In the genomic region with DNA sequence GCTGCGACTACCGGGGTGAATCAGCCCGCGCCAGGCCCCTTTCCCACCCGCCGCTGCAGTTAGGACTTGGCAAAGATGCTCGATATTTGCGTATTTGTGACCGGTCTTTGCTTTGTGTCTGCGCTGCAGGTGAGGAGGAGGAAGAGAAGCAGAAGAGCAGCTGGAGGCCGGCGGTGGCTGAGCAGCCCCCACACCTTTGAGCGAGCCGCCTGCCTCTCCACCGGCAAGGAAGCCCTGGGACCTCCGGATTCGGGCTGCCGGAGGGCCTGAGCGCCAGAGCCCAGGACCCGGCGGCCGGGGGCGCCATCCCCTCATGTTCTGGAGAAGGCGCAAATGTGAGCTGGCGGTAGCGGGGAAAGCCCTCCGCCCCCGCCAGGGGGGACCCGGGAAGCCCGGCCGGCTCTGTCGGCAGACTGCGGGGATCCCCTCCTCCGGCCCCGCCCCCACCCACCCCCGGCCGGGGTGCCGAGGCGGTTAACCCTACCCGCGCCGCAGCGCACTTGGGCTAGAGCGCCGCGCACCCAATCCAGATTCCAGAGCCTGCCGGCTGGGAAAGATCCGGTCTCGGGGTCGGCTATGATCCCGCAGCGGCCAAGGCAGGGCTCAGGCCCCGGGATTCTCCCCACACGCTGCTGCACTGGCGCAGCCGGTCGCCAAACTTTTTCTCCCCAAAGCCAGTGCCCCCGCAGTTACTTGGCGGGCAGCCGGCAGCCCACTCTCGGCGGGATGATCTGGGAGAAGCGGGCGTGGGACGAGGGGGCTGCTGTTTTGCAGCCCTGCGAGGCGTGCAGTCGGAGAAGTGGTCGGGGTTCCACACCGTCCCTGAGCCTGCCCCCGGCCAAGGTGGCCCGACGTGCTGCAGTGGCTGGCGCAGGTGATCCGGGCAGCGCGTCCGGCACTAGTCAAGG, we compare ENCODE assay signal across 8 cellular contexts. TPM values are rescaled to one million over a fixed set of nuclear protein-coding genes. Genes with fewer than 3 reads are reported as not detected.
A peak's percentile ranks its signal among the peaks of the same experiment; 100 is the strongest.
DNase-seq lines count a peak whose midpoint lies in the region; ATAC-seq and TF ChIP-seq lines count a peak whose summit lies in the region.

No MANE protein-coding gene starts in this region.

- under 1% methylated on average over 57 of the region's 78 CpGs for WGBS in smooth muscle cell (ENCODE audit: low lambda C conversion rate)

- H4K20me1 ChIP-seq in smooth muscle cell (ENCODE audit: low read depth): no peaks in the 10 kb centered on the region

- peak; percentile 63 for ATAC-seq in GM18868 (IDR thresholded peaks at IDR 0.05; ENCODE audit: unreplicated experiment)

- H3K4me1 ChIP-seq in HUES6 (ENCODE audit: control insufficient read depth, insufficient read depth, low read length) (peaks cover 12% of the 10 kb centered on the region), adipocyte (ENCODE audit: control insufficient read depth, insufficient read depth, low read length) (peaks cover 8% of the 10 kb centered on the region), iPS-15b (ENCODE audit: control insufficient read depth, insufficient read depth, low read length) (peaks cover 13% of the 10 kb centered on the region), smooth muscle cell (ENCODE audit: low read depth) (peaks cover 8% of the 10 kb centered on the region)

- H2AFZ ChIP-seq in smooth muscle cell (ENCODE audit: low read depth): peak overlapping the region; percentile 65

- H3K9ac ChIP-seq in HUES6 (ENCODE audit: low read length): peak overlapping the region; percentile 86
- H3K9ac ChIP-seq in adipocyte (ENCODE audit: low read length): no peak overlapping the region
- peak overlapping the region; percentile 77 for H3K9ac ChIP-seq in iPS-15b (ENCODE audit: low read depth, low read length)
- no peak overlapping the region for H3K9ac ChIP-seq in smooth muscle cell (ENCODE audit: low read depth)

- H3K4me2 ChIP-seq in smooth muscle cell: peak overlapping the region; percentile 96

- peaks cover 26% of the 10 kb centered on the region for H3K27me3 ChIP-seq in HUES6 (ENCODE audit: control insufficient read depth, insufficient read depth, low read length)
- H3K27me3 ChIP-seq in adipocyte (replicated peaks; ENCODE audit: control insufficient read depth, insufficient read depth, low read length): peaks cover 53% of the 10 kb centered on the region
- H3K27me3 ChIP-seq in iPS-15b (ENCODE audit: control insufficient read depth, insufficient read depth, low read length): no peaks in the 10 kb centered on the region
- peaks cover 69% of the 10 kb centered on the region for H3K27me3 ChIP-seq in smooth muscle cell (ENCODE audit: low read depth)

- H3K9me3 ChIP-seq in HUES6 (ENCODE audit: control insufficient read depth, insufficient read depth, low read depth, low read length): no peaks in the 10 kb centered on the region
- H3K9me3 ChIP-seq in adipocyte (ENCODE audit: control insufficient read depth, low read length): no peaks in the 10 kb centered on the region
- no peaks in the 10 kb centered on the region for H3K9me3 ChIP-seq in iPS-15b (ENCODE audit: control insufficient read depth, insufficient read depth, low read length)
- H3K9me3 ChIP-seq in smooth muscle cell (replicated peaks; ENCODE audit: low read depth): no peaks in the 10 kb centered on the region

- H3K4me3 ChIP-seq in HUES6 (ENCODE audit: low read depth, low read length) (peak overlapping the region; percentile 96), adipocyte (ENCODE audit: low read length) (peak overlapping the region; percentile 65), iPS-15b (ENCODE audit: low read depth, low read length) (peak overlapping the region; percentile 88), smooth muscle cell (peak overlapping the region; percentile 63)

- no peaks in the 10 kb centered on the region; the same call in 1 of the 2 replicates for H3K36me3 ChIP-seq in HUES6 (ENCODE audit: control insufficient read depth, insufficient read depth, low read length)
- no peaks in the 10 kb centered on the region for H3K36me3 ChIP-seq in adipocyte (ENCODE audit: control insufficient read depth, insufficient read depth, low read length, severe bottlenecking)
- no peaks in the 10 kb centered on the region for H3K36me3 ChIP-seq in iPS-15b (ENCODE audit: control insufficient read depth, insufficient read depth, low read length)
- H3K36me3 ChIP-seq in smooth muscle cell (ENCODE audit: low read depth): no peaks in the 10 kb centered on the region

- no peaks in the 10 kb centered on the region for H3F3A ChIP-seq in smooth muscle cell (ENCODE audit: low read depth)

- no peaks in the 10 kb centered on the region for H3K79me2 ChIP-seq in smooth muscle cell (ENCODE audit: low read depth)

- peak overlapping the region; percentile 85 for H3K27ac ChIP-seq in HUES6 (ENCODE audit: low read depth, low read length)
- no peak overlapping the region for H3K27ac ChIP-seq in smooth muscle cell (ENCODE audit: low read depth)

- peak; percentile 35 for TF ChIP-seq CTCF in smooth muscle cell (IDR thresholded peaks at IDR 0.05; ENCODE audit: borderline replicate concordance, insufficient read depth, poor library complexity, severe bottlenecking)

- DNase-seq in ACHN (peak; percentile 19), adipocyte (ENCODE audit: low read depth) (peak; percentile 51), smooth muscle cell (lab: John Stamatoyannopoulos, UW; ENCODE audit: unreplicated experiment) (no peak)
- no peak for DNase-seq in activated naive CD4-positive, alpha-beta T cell (lab: John Stamatoyannopoulos, UW)
- no peak for DNase-seq in activated CD4-positive, alpha-beta T cell treated with anti-CD3 and anti-CD28 coated beads, Interleukin-2, amount 50 U/mL, for 4 hours

- in situ Hi-C loops in ACHN (cut with HindIII; ENCODE audit: low pct_ligation_motif_present, low pct_unique_long_range_greater_than_20kb, low sequenced_read_pairs): no loop called here

RNA-seq across cellular contexts. Expression of gene KCNN2, which starts 0.8 kb away (rescaled TPM):
- 3.2 and 4.3 TPM in 2 replicates for total RNA-seq in smooth muscle cell
- 3.8 and 8.0 TPM in 2 replicates for polyA plus RNA-seq in smooth muscle cell

Comparison
In these comparisons a context has a peak if more than half of its experiments do, and no peak if none do; other contexts are left out.
1. DNase-seq: peak in ACHN (single experiment) and adipocyte (single experiment); none in smooth muscle cell (single experiment), activated naive CD4-positive, alpha-beta T cell (0 of 4) and activated CD4-positive, alpha-beta T cell treated with anti-CD3 and anti-CD28 coated beads, Interleukin-2, amount 50 U/mL, for 4 hours (0 of 2).
2. H3K9ac ChIP-seq: peak in HUES6 (single experiment) and iPS-15b (single experiment); none in adipocyte (single experiment) and smooth muscle cell (single experiment).
3. Peak in every context shown above with its lines, with median percentiles within 50 percentile points of each other: H3K4me3 ChIP-seq.